In the genomic region with DNA sequence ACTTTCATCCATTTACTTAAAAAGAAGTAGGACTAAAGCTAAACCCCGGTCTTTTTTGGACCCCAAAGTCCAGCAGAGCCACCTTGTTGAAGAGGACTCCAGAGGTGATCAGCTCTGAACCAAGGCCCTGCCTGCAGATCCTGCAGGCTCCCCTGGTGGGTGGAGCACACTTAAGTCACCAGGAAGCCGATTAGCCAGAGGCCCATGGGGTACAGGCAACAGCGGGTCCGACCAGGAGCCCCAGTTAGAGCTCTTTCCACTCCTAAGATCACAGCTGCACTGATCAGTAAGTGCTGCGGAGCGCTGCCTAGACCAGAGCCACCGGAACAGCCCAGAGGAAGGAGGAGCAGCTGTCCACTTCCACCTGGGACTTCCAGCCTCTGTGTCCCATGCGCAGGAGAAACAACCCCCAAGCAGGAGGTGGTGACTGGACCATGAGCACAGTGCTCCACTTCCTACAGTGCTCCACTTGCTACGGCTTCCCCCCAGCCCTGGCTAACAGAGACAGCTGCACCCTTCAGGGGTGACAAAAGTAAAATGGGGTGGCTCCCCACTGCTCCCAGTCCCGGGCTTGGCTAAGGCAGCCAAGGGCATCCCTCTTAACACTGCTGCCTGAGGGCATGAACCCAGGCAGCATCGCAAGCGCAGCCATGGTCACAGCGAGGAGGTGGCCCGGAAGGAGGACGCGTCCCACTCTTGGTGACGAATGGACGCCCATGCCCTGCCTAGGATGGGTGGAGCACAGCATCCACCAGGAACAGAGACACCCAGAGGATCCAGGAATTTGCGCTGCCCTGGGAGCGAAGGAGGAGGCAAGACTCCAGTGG, we compare ENCODE assay signal across 14 cellular contexts. TPM values are rescaled to one million over a fixed set of nuclear protein-coding genes. Genes with fewer than 3 reads are reported as not detected.
DNase-seq lines count a peak whose midpoint lies in the region; ATAC-seq and TF ChIP-seq lines count a peak whose summit lies in the region.
"Had no signal": no experiment of that assay in that cellular context is flagged by ENCODE, and none has a peak within 500 bp of the region (broad histone marks: within the 10 kb centered on the region; RNA-seq: fewer than 3 reads in every experiment).

No MANE protein-coding gene starts in this region.

- no peak overlapping the region for H2BK12ac ChIP-seq in mesenchymal stem cell (ENCODE audit: low read length in 2 of 2)

- H2BK5ac ChIP-seq in mesenchymal stem cell (ENCODE audit: low read depth, low read length, poor library complexity, severe bottlenecking), result no peak overlapping the region

- H4K91ac ChIP-seq in mesenchymal stem cell (ENCODE audit: low read length), result peak overlapping the region; percentile 35

- intact Hi-C loops in activated CD4-positive, alpha-beta memory T cell treated with anti-CD3 and anti-CD28 coated beads for 36 hours (cut with micrococcal nuclease), result no loop called here

- H3K36me3 Mint-ChIP-seq in activated CD4-positive, alpha-beta memory T cell treated with anti-CD3 and anti-CD28 coated beads, Interleukin-2, amount 10 ng/mL, durations not matched to agents 7 days and 5 days (ENCODE audit: low read depth), result peaks cover 23% of the 10 kb centered on the region
- H3K36me3 Mint-ChIP-seq in activated CD4-positive, alpha-beta memory T cell treated with anti-CD3 and anti-CD28 coated beads for 36 hours, result peaks cover 14% of the 10 kb centered on the region

- H3K9ac ChIP-seq in adipocyte (ENCODE audit: low read length), result no peak overlapping the region
- H3K9ac ChIP-seq in mesenchymal stem cell (ENCODE audit: low read length), result no peak overlapping the region

- no peak for ATAC-seq in GM18520 (IDR thresholded peaks at IDR 0.05; ENCODE audit: unreplicated experiment)
- no peak for ATAC-seq in stimulated activated naive CD8-positive, alpha-beta T cell treated with anti-CD3 and anti-CD28 coated beads, Interleukin-15, Interleukin-2, amounts not matched to agents 100 U/mL and 50 U/mL, for 24 hours

- H3K9me3 Mint-ChIP-seq in activated CD4-positive, alpha-beta memory T cell treated with anti-CD3 and anti-CD28 coated beads, Interleukin-2, amount 10 ng/mL, durations not matched to agents 7 days and 5 days, result no peaks in the 10 kb centered on the region
- H3K9me3 Mint-ChIP-seq in activated CD4-positive, alpha-beta memory T cell treated with anti-CD3 and anti-CD28 coated beads for 36 hours, result no peaks in the 10 kb centered on the region

- H3K4me1 Mint-ChIP-seq in activated CD4-positive, alpha-beta memory T cell treated with anti-CD3 and anti-CD28 coated beads, Interleukin-2, amount 10 ng/mL, durations not matched to agents 7 days and 5 days, result peaks cover 11% of the 10 kb centered on the region
- H3K4me1 Mint-ChIP-seq in activated CD4-positive, alpha-beta memory T cell treated with anti-CD3 and anti-CD28 coated beads for 36 hours (ENCODE audit: low read depth), result no peaks in the 10 kb centered on the region

- H3K27ac ChIP-seq in mesenchymal stem cell (ENCODE audit: low read length, poor library complexity, severe bottlenecking), result no peak overlapping the region
- peak overlapping the region in 2 of 4 donors; percentile 65 to 66 for H3K27ac ChIP-seq in tibial nerve
- H3K27ac ChIP-seq: C4-2B had no signal

- H3K79me1 ChIP-seq in mesenchymal stem cell (replicated peaks; ENCODE audit: low read length, poor library complexity, severe bottlenecking), result no peaks in the 10 kb centered on the region

- H3K4me3 ChIP-seq in adipocyte (ENCODE audit: low read length), result peak overlapping the region; percentile 24
- H3K4me3 ChIP-seq in mesenchymal stem cell (ENCODE audit: insufficient read depth in 1 of 2, low read depth in 1 of 2, low read length in 2 of 2), result no peak overlapping the region
- no peak overlapping the region for H3K4me3 ChIP-seq in tibial nerve

- 95% methylated on average over 20 of the region's 20 CpGs for WGBS in mesenchymal stem cell
- 94 to 97% methylated on average over 17 to 20 of the region's 20 CpGs for WGBS in tibial nerve, 2 donors

- CTCF ChIA-PET in activated CD4-positive, alpha-beta memory T cell treated with anti-CD3 and anti-CD28 coated beads, Interleukin-2, amount 10 ng/mL, durations not matched to agents 7 days and 5 days (lab: Charles Lee), result no interaction called here
- CTCF ChIA-PET in activated CD4-positive, alpha-beta memory T cell treated with anti-CD3 and anti-CD28 coated beads for 36 hours (lab: Charles Lee), result no interaction called here

- no peak overlapping the region for H2AK5ac ChIP-seq in mesenchymal stem cell (ENCODE audit: low read length, severe bottlenecking)

- H3K4me3 Mint-ChIP-seq in activated CD4-positive, alpha-beta memory T cell treated with anti-CD3 and anti-CD28 coated beads, Interleukin-2, amount 10 ng/mL, durations not matched to agents 7 days and 5 days, result no peak overlapping the region
- no peak overlapping the region for H3K4me3 Mint-ChIP-seq in activated CD4-positive, alpha-beta memory T cell treated with anti-CD3 and anti-CD28 coated beads for 36 hours

- H3K4me2 ChIP-seq in mesenchymal stem cell (ENCODE audit: low read length, poor library complexity, severe bottlenecking), result no peak overlapping the region

- H3K27me3 Mint-ChIP-seq in activated CD4-positive, alpha-beta memory T cell treated with anti-CD3 and anti-CD28 coated beads, Interleukin-2, amount 10 ng/mL, durations not matched to agents 7 days and 5 days, result no peaks in the 10 kb centered on the region
- H3K27me3 Mint-ChIP-seq in activated CD4-positive, alpha-beta memory T cell treated with anti-CD3 and anti-CD28 coated beads for 36 hours, result no peaks in the 10 kb centered on the region

- H3K36me3 ChIP-seq in adipocyte (ENCODE audit: control insufficient read depth, insufficient read depth, low read length, severe bottlenecking), result peaks cover 6% of the 10 kb centered on the region
- peaks cover 25 to 32% of the 10 kb centered on the region in 2 experiments for H3K36me3 ChIP-seq in mesenchymal stem cell (ENCODE audit: control insufficient read depth in 1 of 2, insufficient read depth in 2 of 2, low read depth in 1 of 2, low read length in 2 of 2)
- H3K36me3 ChIP-seq in tibial nerve, result peaks cover 0 to 26% (median 0%) of the 10 kb centered on the region in 3 donors

- no peak overlapping the region for H2BK120ac ChIP-seq in mesenchymal stem cell (ENCODE audit: low read depth, low read length)

- no peak overlapping the region for H3K23ac ChIP-seq in mesenchymal stem cell (ENCODE audit: low read length in 2 of 2)

- no peak overlapping the region for H4K8ac ChIP-seq in mesenchymal stem cell (ENCODE audit: low read length)

- TF ChIP-seq EP300 in tibial nerve (IDR thresholded peaks at IDR 0.05), result no peak

- no peak overlapping the region for H2AFZ ChIP-seq in mesenchymal stem cell (ENCODE audit: low read depth, low read length)

- no peak overlapping the region for H2BK15ac ChIP-seq in mesenchymal stem cell (ENCODE audit: low read depth, poor library complexity, severe bottlenecking)

- no peak overlapping the region for H3K14ac ChIP-seq in mesenchymal stem cell (ENCODE audit: low read length in 2 of 2)

- H3K4ac ChIP-seq in mesenchymal stem cell (ENCODE audit: low read depth in 1 of 2, low read length in 2 of 2), result no peak overlapping the region

- H3K4me1 ChIP-seq in adipocyte (ENCODE audit: control insufficient read depth, insufficient read depth, low read length) (peaks cover 27% of the 10 kb centered on the region), mesenchymal stem cell (ENCODE audit: control insufficient read depth, insufficient read depth, low read depth, low read length) (peaks cover 14% of the 10 kb centered on the region), tibial nerve (peaks cover 0 to 53% (median 9%) of the 10 kb centered on the region in 4 donors)

- H3K9me3 ChIP-seq in adipocyte (ENCODE audit: control insufficient read depth, low read length), result no peaks in the 10 kb centered on the region
- no peaks in the 10 kb centered on the region for H3K9me3 ChIP-seq in mesenchymal stem cell (ENCODE audit: control insufficient read depth, low read length)
- no peaks in the 10 kb centered on the region for H3K9me3 ChIP-seq in tibial nerve

- DNase-seq in activated CD4-positive, alpha-beta memory T cell treated with anti-CD3 and anti-CD28 coated beads, Interleukin-2, amount 10 ng/mL, durations not matched to agents 7 days and 5 days, result peak; percentile 5
- DNase-seq in activated CD4-positive, alpha-beta memory T cell treated with anti-CD3 and anti-CD28 coated beads for 36 hours, result no peak
- DNase-seq in adipocyte (ENCODE audit: low read depth) (no peak), mesenchymal stem cell (no peak), ureter (ENCODE audit: low spot score) (peak; percentile 26), tibial nerve (ENCODE audit: low spot score in 2 of 2) (no peak)
- DNase-seq in stimulated activated naive CD8-positive, alpha-beta T cell treated with anti-CD3 and anti-CD28 coated beads, Interleukin-15, Interleukin-2, amounts not matched to agents 100 U/mL and 50 U/mL, for 24 hours, result no peak
- DNase-seq: NCI-H1436 treated with DMSO at 0.1 percent for 48 hours, NCI-H2227 treated with DMSO at 0.1 percent for 48 hours, NCI-H524 treated with DMSO at 0.1 percent for 48 hours, OCI-M1, RPMI8226 had no signal

- no peak for TF ChIP-seq CTCF in tibial nerve (IDR thresholded peaks at IDR 0.05)

- TF ChIP-seq POLR2A in tibial nerve (IDR thresholded peaks at IDR 0.05), result no peak

- no peak overlapping the region for H3K27ac Mint-ChIP-seq in activated CD4-positive, alpha-beta memory T cell treated with anti-CD3 and anti-CD28 coated beads, Interleukin-2, amount 10 ng/mL, durations not matched to agents 7 days and 5 days
- no peak overlapping the region for H3K27ac Mint-ChIP-seq in activated CD4-positive, alpha-beta memory T cell treated with anti-CD3 and anti-CD28 coated beads for 36 hours

- H3K18ac ChIP-seq in mesenchymal stem cell (ENCODE audit: low read depth in 1 of 2, low read length in 2 of 2), result no peak overlapping the region

- POLR2A ChIA-PET in activated CD4-positive, alpha-beta memory T cell treated with anti-CD3 and anti-CD28 coated beads, Interleukin-2, amount 10 ng/mL, durations not matched to agents 7 days and 5 days (lab: Charles Lee), result no interaction called here
- POLR2A ChIA-PET in activated CD4-positive, alpha-beta memory T cell treated with anti-CD3 and anti-CD28 coated beads for 36 hours (lab: Charles Lee), result no interaction called here

- H3K27me3 ChIP-seq in adipocyte (replicated peaks; ENCODE audit: control insufficient read depth, insufficient read depth, low read length) (no peaks in the 10 kb centered on the region), mesenchymal stem cell (ENCODE audit: control insufficient read depth in 1 of 2, insufficient read depth in 1 of 2, low read length in 2 of 2) (no peaks in the 10 kb centered on the region), tibial nerve (no peaks in the 10 kb centered on the region)

RNA-seq across cellular contexts. Expression of gene NPHP4, which starts 58.0 kb away (rescaled TPM):
- total RNA-seq in activated CD4-positive, alpha-beta memory T cell treated with anti-CD3 and anti-CD28 coated beads, Interleukin-2, amount 10 ng/mL, durations not matched to agents 7 days and 5 days, result 10 to 100 TPM; 18.1 to 19.1 TPM
- total RNA-seq in activated CD4-positive, alpha-beta memory T cell treated with anti-CD3 and anti-CD28 coated beads for 36 hours, result 10 to 100 TPM; 14.0 to 14.6 TPM
- 3.2 TPM for polyA plus RNA-seq in mesenchymal stem cell (2013, experiment 1 of 2)
- 3.2 TPM for polyA plus RNA-seq in mesenchymal stem cell (2013, experiment 2 of 2)
- total RNA-seq in ureter, result 15.3 TPM
- total RNA-seq in tibial nerve, result 10 to 100 TPM; 14.7 to 34.5 (median 28.0) TPM

Comparison
In these comparisons a context has a peak if more than half of its experiments do, and no peak if none do; other contexts are left out.
1. DNase-seq: peak in activated CD4-positive, alpha-beta memory T cell treated with anti-CD3 and anti-CD28 coated beads, Interleukin-2, amount 10 ng/mL, durations not matched to agents 7 days and 5 days (single experiment) and ureter (single experiment); none in activated CD4-positive, alpha-beta memory T cell treated with anti-CD3 and anti-CD28 coated beads for 36 hours (single experiment), adipocyte (single experiment), mesenchymal stem cell (single experiment), tibial nerve (0 of 2) and stimulated activated naive CD8-positive, alpha-beta T cell treated with anti-CD3 and anti-CD28 coated beads, Interleukin-15, Interleukin-2, amounts not matched to agents 100 U/mL and 50 U/mL, for 24 hours (single experiment).